18 cellular contexts compared by ENCODE assay signal in the genomic region with DNA sequence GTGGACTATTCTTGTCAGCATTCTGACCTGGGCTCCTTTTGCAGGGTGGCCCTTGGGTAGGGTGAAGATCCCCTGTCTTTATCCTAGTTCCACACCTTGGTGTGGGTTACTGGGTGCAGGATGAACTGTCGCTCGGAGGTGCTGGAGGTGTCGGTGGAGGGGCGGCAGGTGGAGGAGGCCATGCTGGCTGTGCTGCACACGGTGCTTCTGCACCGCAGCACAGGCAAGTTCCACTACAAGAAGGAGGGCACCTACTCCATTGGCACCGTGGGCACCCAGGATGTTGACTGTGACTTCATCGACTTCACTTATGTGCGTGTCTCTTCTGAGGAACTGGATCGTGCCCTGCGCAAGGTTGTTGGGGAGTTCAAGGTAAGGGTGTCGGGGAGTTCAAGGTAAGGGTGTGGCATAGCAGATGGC. TPM values are rescaled to one million over a fixed set of nuclear protein-coding genes. Genes with fewer than 3 reads are reported as not detected.
A peak's percentile ranks its signal among the peaks of the same experiment; 100 is the strongest.
DNase-seq lines count a peak whose midpoint lies in the region; ATAC-seq, FAIRE-seq and TF ChIP-seq lines count a peak whose summit lies in the region.
"Had no signal": no experiment of that assay in that cellular context is flagged by ENCODE, and none has a peak within 500 bp of the region (broad histone marks: within the 10 kb centered on the region; RNA-seq: fewer than 3 reads in every experiment).

No MANE protein-coding gene starts in this region.

- no peak for TF ChIP-seq EP300 in HepG2 (IDR thresholded peaks at IDR 0.05; ENCODE audit: low read depth in 2 of 2, low read length in 2 of 2)
- no peak for TF ChIP-seq EP300 in HepG2 (CRISPR knock-in tag; IDR thresholded peaks at IDR 0.05; ENCODE audit: borderline replicate concordance)

- no peak for FAIRE-seq in HepG2 (lab: Jason Lieb, UNC)
- FAIRE-seq: bronchial epithelial cell had no signal

- no peak for TF ChIP-seq CTCF in HepG2 (CRISPR knock-in tag; IDR thresholded peaks at IDR 0.05)
- TF ChIP-seq CTCF in right lobe of liver (IDR thresholded peaks at IDR 0.05): no peak
- TF ChIP-seq CTCF in glutamatergic neuron (IDR thresholded peaks at IDR 0.05; ENCODE audit: partially characterized antibody, unreplicated experiment): no peak
- no peak for TF ChIP-seq CTCF in thyroid gland (IDR thresholded peaks at IDR 0.05)
- no peak for TF ChIP-seq CTCF in colonic mucosa (IDR thresholded peaks at IDR 0.05)

- DNase-seq in HepG2 (ENCODE audit: low spot score) (no peak), right lobe of liver (no peak), T-cell (peak in 1 of 34 experiments; percentile 19), glutamatergic neuron (no peak), thyroid gland (no peak), colonic mucosa (no peak), H4 (ENCODE audit: low spot score) (no peak)
- DNase-seq: activated CD4-positive, alpha-beta T cell treated with anti-CD3 and anti-CD28 coated beads, Interleukin-2, amount 50 U/mL, for 4 hours; activated effector memory CD4-positive, alpha-beta T cell treated with Interleukin-2 at 50 U/mL for 16 hours; endodermal cell; foreskin keratinocyte; NCI-H1930; NCI-H526; occipital lobe; stimulated activated CD4-positive, alpha-beta T cell treated with anti-CD3 and anti-CD28 coated beads, Interleukin-12 subunit alpha, Interleukin-12 subunit beta, amount 100 ng/mL, for 4 hours had no signal

- H3K4me3 Mint-ChIP-seq in T-cell (peak overlapping the region in 1 of 3 donors; percentile 36), glutamatergic neuron (ENCODE audit: unreplicated experiment) (peak overlapping the region; percentile 74)
- H3K4me3 Mint-ChIP-seq: endodermal cell had no signal

- H3K4me1 Mint-ChIP-seq in T-cell (peaks cover 46 to 54% (median 47%) of the 10 kb centered on the region in 3 donors), glutamatergic neuron (ENCODE audit: low read depth, unreplicated experiment) (peaks cover 21% of the 10 kb centered on the region)

- H3K27me3 Mint-ChIP-seq in T-cell: no peaks in the 10 kb centered on the region
- peaks cover 2% of the 10 kb centered on the region for H3K27me3 Mint-ChIP-seq in glutamatergic neuron (ENCODE audit: unreplicated experiment)

- H3K36me3 ChIP-seq in HepG2 (replicated peaks in 1 of 2; ENCODE audit: control insufficient read depth in 1 of 2, insufficient read depth in 2 of 2, low read length in 2 of 2): peaks cover 22 to 58% of the 10 kb centered on the region in 2 experiments
- H3K36me3 ChIP-seq in right lobe of liver: peaks cover 0 to 36% (median 8%) of the 10 kb centered on the region in 4 donors
- H3K36me3 ChIP-seq in thyroid gland: peaks cover 17 to 20% of the 10 kb centered on the region in 2 donors
- peaks cover 5% of the 10 kb centered on the region for H3K36me3 ChIP-seq in colonic mucosa

- H3K79me2 ChIP-seq in HepG2 (ENCODE audit: insufficient read depth, low read length): peaks cover 51% of the 10 kb centered on the region

- POLR2A ChIA-PET in HepG2 (lab: Yijun Ruan, JAX) (interaction anchor here (1.8 kb wide), 1 partner anchor 48 kb away, joined by 3 read pairs; no protein-coding TSS in a partner anchor), T-cell (lab: Charles Lee) (no interaction called here)

- H3K9me3 ChIP-seq in HepG2 (ENCODE audit: low read length) (no peaks in the 10 kb centered on the region), right lobe of liver (no peaks in the 10 kb centered on the region), thyroid gland (no peaks in the 10 kb centered on the region), colonic mucosa (no peaks in the 10 kb centered on the region)

- no peak overlapping the region for H2AFZ ChIP-seq in HepG2 (ENCODE audit: low read length)

- H4K20me1 ChIP-seq in HepG2 (ENCODE audit: insufficient read depth, low read length): peaks cover 5% of the 10 kb centered on the region; the same call in 1 of the 2 replicates

- H3K4me3 ChIP-seq in HepG2 (replicated peaks in 1 of 3; ENCODE audit: insufficient read depth in 1 of 3, low read depth in 2 of 3, low read length in 3 of 3) (no peak overlapping the region), right lobe of liver (no peak overlapping the region), thyroid gland (replicated peaks in 1 of 3) (no peak overlapping the region), colonic mucosa (no peak overlapping the region)

- peaks cover 34% of the 10 kb centered on the region for H3K36me3 Mint-ChIP-seq in T-cell
- no peaks in the 10 kb centered on the region for H3K36me3 Mint-ChIP-seq in glutamatergic neuron (ENCODE audit: unreplicated experiment)

- H3K9ac ChIP-seq in HepG2 (ENCODE audit: insufficient read depth, low read depth, low read length): no peak overlapping the region
- no peak overlapping the region for H3K9ac ChIP-seq in colonic mucosa (ENCODE audit: low read depth in 2 of 2, low read length in 2 of 2)

- H3K27me3 ChIP-seq in HepG2 (ENCODE audit: control insufficient read depth in 1 of 2, insufficient read depth in 2 of 2, low read length in 2 of 2) (no peaks in the 10 kb centered on the region; a peak in 1 of 5 replicates), right lobe of liver (no peaks in the 10 kb centered on the region), thyroid gland (no peaks in the 10 kb centered on the region), colonic mucosa (no peaks in the 10 kb centered on the region)
- H3K27me3 ChIP-seq: foreskin keratinocyte had no signal

- no peaks in the 10 kb centered on the region for H3K9me3 Mint-ChIP-seq in T-cell
- H3K9me3 Mint-ChIP-seq in glutamatergic neuron (ENCODE audit: unreplicated experiment): peaks cover 4% of the 10 kb centered on the region

- intact Hi-C loops in HepG2 (cut with micrococcal nuclease; ENCODE audit: unreplicated experiment): no loop called here
- intact Hi-C loops in right lobe of liver (cut with DNase I): no loop called here
- intact Hi-C loops in thyroid gland (cut with DNase I): no loop called here
- intact Hi-C loops in colonic mucosa (cut with DNase I): no loop called here

- TF ChIP-seq RAD21 in HepG2 (CRISPR knock-in tag; IDR thresholded peaks at IDR 0.05): no peak

- H3K27ac ChIP-seq in HepG2 (ENCODE audit: extremely low read length, insufficient read depth, low read length) (no peak overlapping the region), right lobe of liver (no peak overlapping the region), thyroid gland (peak overlapping the region in 2 of 3 donors; percentile 45 to 83), colonic mucosa (no peak overlapping the region)
- H3K27ac ChIP-seq: foreskin keratinocyte had no signal

- in situ Hi-C loops in HepG2 (cut with HindIII; ENCODE audit: extremely low pct_ligation_motif_present, low pct_unique_long_range_greater_than_20kb): no loop called here

- ATAC-seq in HepG2 (no peak), right lobe of liver (no peak), T-cell (replicated peaks in 1 of 4) (no peak), GM21737 (IDR thresholded peaks at IDR 0.05; ENCODE audit: unreplicated experiment) (no peak)
- ATAC-seq: foreskin keratinocyte had no signal

- H3K4me1 ChIP-seq in HepG2 (ENCODE audit: insufficient read depth, low read length) (peaks cover 27% of the 10 kb centered on the region), right lobe of liver (peaks cover 0 to 24% (median 7%) of the 10 kb centered on the region in 4 donors), thyroid gland (peaks cover 33 to 45% of the 10 kb centered on the region in 2 donors), colonic mucosa (peaks cover 12% of the 10 kb centered on the region)

- CTCF ChIA-PET in HepG2 (lab: Yijun Ruan, JAX; ENCODE audit: low intra/inter-chr PET ratio, low total read pairs) (no interaction called here), T-cell (lab: Charles Lee) (interaction anchor here in 1 of 2 donors (5.7 to 8.7 kb wide), 2 partner anchors 41 to 49 kb away, joined by 37 to 116 read pairs; no protein-coding TSS in a partner anchor)

- 94% methylated on average over 6 of the region's 12 CpGs for WGBS in HepG2 (ENCODE audit: low lambda C conversion rate)
- WGBS in right lobe of liver (ENCODE audit: insufficient coverage, low coverage, low lambda C conversion rate, missing lambda C conversion rate): 66% methylated on average over 4 of the region's 12 CpGs
- WGBS in thyroid gland, 2 donors: 94 to 97% methylated on average over 12 of the region's 12 CpGs

- TF ChIP-seq POLR2A in HepG2 (IDR thresholded peaks at IDR 0.05; ENCODE audit: insufficient read depth in 1 of 2, low read depth in 2 of 2, low read length in 2 of 2): no peak
- no peak for TF ChIP-seq POLR2A in right lobe of liver (IDR thresholded peaks at IDR 0.05)
- TF ChIP-seq POLR2A in thyroid gland (IDR thresholded peaks at IDR 0.05): no peak

- BruUV-seq in HepG2 (replicated peaks; lab: Mats Ljungman, UMichigan): no TSS peak

- peak overlapping the region; percentile 50 to 58 for H3K27ac Mint-ChIP-seq in T-cell
- H3K27ac Mint-ChIP-seq in glutamatergic neuron (ENCODE audit: unreplicated experiment): peak overlapping the region; percentile 53
- H3K27ac Mint-ChIP-seq: endodermal cell had no signal

- H3K4me2 ChIP-seq in HepG2 (ENCODE audit: low read depth, low read length): no peak overlapping the region

RNA-seq across cellular contexts. Expression of gene ATG101, which starts 3.8 kb away (rescaled TPM):
- total RNA-seq in HepG2 (2016; rRNA removed; fragmentation: Illumina TruSeq; extraction: Trizol) (66.7 and 67.7 TPM in 2 replicates), right lobe of liver (10 to 100 TPM; 17.4 to 29.7 (median 21.0) TPM), T-cell (10 to 100 TPM; 24.8 to 30.3 (median 25.9) TPM), glutamatergic neuron (ENCODE audit: unreplicated experiment) (26.2 TPM), thyroid gland (10 to 100 TPM; 40.7 to 61.1 (median 48.0) TPM), colonic mucosa (10 to 100 TPM; 37.7 to 44.0 TPM)
- 24.9 and 31.4 TPM in 2 replicates for total RNA-seq in HepG2 (2016; cell fraction: cytosol; rRNA removed; fragmentation: Illumina TruSeq; extraction: Trizol; ENCODE audit: low read depth)
- total RNA-seq in HepG2 (2016; cell fraction: insoluble cytoplasmic fraction; rRNA removed; fragmentation: Illumina TruSeq; extraction: Trizol): 67.1 and 68.7 TPM in 2 replicates
- 38.8 and 52.9 TPM in 2 replicates for total RNA-seq in HepG2 (2016; cell fraction: membrane; rRNA removed; fragmentation: Illumina TruSeq; extraction: Trizol)
- total RNA-seq in HepG2 (2016; cell fraction: nucleus; rRNA removed; fragmentation: Illumina TruSeq; extraction: Trizol): 31.7 and 32.7 TPM in 2 replicates
- polyA plus RNA-seq in HepG2 (2011; rRNA removed): 58.2 and 60.2 TPM in 2 replicates
- polyA plus RNA-seq in HepG2 (2011; cell fraction: cytosol; rRNA removed): 84.5 and 95.4 TPM in 2 replicates
- polyA plus RNA-seq in HepG2 (2011; cell fraction: nucleus; rRNA removed): 55.3 and 57.9 TPM in 2 replicates
- polyA plus RNA-seq in HepG2 (2012): 27.2 and 33.1 TPM in 2 replicates
- polyA plus RNA-seq in HepG2 (2016; cell fraction: cytosol; fragmentation: Illumina TruSeq; extraction: Trizol; ENCODE audit: low read depth): 16.9 and 28.4 TPM in 2 replicates
- polyA plus RNA-seq in HepG2 (2016; cell fraction: insoluble cytoplasmic fraction; fragmentation: Illumina TruSeq; extraction: Trizol; ENCODE audit: low read depth): 57.3 and 61.7 TPM in 2 replicates
- polyA plus RNA-seq in HepG2 (2016; cell fraction: membrane; fragmentation: Illumina TruSeq; extraction: Trizol; ENCODE audit: low read depth): 24.0 and 35.4 TPM in 2 replicates
- polyA plus RNA-seq in HepG2 (2016; cell fraction: nucleus; fragmentation: Illumina TruSeq; extraction: Trizol; ENCODE audit: insufficient read depth, low read depth): 51.5 and 54.0 TPM in 2 replicates
- polyA minus RNA-seq in HepG2 (2011; rRNA and poly(A)+ RNA removed; ENCODE audit: low replicate concordance): 106 and 147 TPM in 2 replicates
- polyA minus RNA-seq in HepG2 (2011; cell fraction: cytosol; rRNA and poly(A)+ RNA removed): 15.6 and 16.2 TPM in 2 replicates
- 12.8 and 16.7 TPM in 2 replicates for polyA minus RNA-seq in HepG2 (2011; cell fraction: nucleus; rRNA and poly(A)+ RNA removed)
- total RNA-seq in H4 (2014; rRNA removed; shearing (Covaris generic)): 57.5 and 63.0 TPM in 2 replicates

RNA-seq across cellular contexts. Expression of gene SMIM41, which starts 6.0 kb away (rescaled TPM):
- total RNA-seq in HepG2 (2016; rRNA removed; fragmentation: Illumina TruSeq; extraction: Trizol): not detected in 2 replicates
- total RNA-seq in HepG2 (2016; cell fraction: cytosol; rRNA removed; fragmentation: Illumina TruSeq; extraction: Trizol; ENCODE audit: low read depth): not detected in 2 replicates
- not detected in 2 replicates for total RNA-seq in HepG2 (2016; cell fraction: insoluble cytoplasmic fraction; rRNA removed; fragmentation: Illumina TruSeq; extraction: Trizol)
- total RNA-seq in HepG2 (2016; cell fraction: membrane; rRNA removed; fragmentation: Illumina TruSeq; extraction: Trizol): not detected in 2 replicates
- not detected in 2 replicates for total RNA-seq in HepG2 (2016; cell fraction: nucleus; rRNA removed; fragmentation: Illumina TruSeq; extraction: Trizol)
- polyA plus RNA-seq in HepG2 (2011; rRNA removed): 0.07 TPM in 1 of 2 replicates, not detected in the other
- polyA plus RNA-seq in HepG2 (2011; cell fraction: cytosol; rRNA removed): not detected in 2 replicates
- not detected in 2 replicates for polyA plus RNA-seq in HepG2 (2011; cell fraction: nucleus; rRNA removed)
- not detected in 2 replicates for polyA plus RNA-seq in HepG2 (2012)
- polyA plus RNA-seq in HepG2 (2016; cell fraction: cytosol; fragmentation: Illumina TruSeq; extraction: Trizol; ENCODE audit: low read depth): not detected in 2 replicates
- not detected in 2 replicates for polyA plus RNA-seq in HepG2 (2016; cell fraction: insoluble cytoplasmic fraction; fragmentation: Illumina TruSeq; extraction: Trizol; ENCODE audit: low read depth)
- not detected in 2 replicates for polyA plus RNA-seq in HepG2 (2016; cell fraction: membrane; fragmentation: Illumina TruSeq; extraction: Trizol; ENCODE audit: low read depth)
- not detected in 2 replicates for polyA plus RNA-seq in HepG2 (2016; cell fraction: nucleus; fragmentation: Illumina TruSeq; extraction: Trizol; ENCODE audit: insufficient read depth, low read depth)
- polyA minus RNA-seq in HepG2 (2011; rRNA and poly(A)+ RNA removed; ENCODE audit: low replicate concordance): not detected in 2 replicates
- not detected in 2 replicates for polyA minus RNA-seq in HepG2 (2011; cell fraction: cytosol; rRNA and poly(A)+ RNA removed)
- 0.39 TPM in 1 of 2 replicates, not detected in the other for polyA minus RNA-seq in HepG2 (2011; cell fraction: nucleus; rRNA and poly(A)+ RNA removed)
- total RNA-seq in right lobe of liver: not detected
- total RNA-seq in T-cell: under 1 TPM in 1 of 5 donors, not detected in 4; 0.41 TPM
- total RNA-seq in glutamatergic neuron (ENCODE audit: unreplicated experiment): 0.88 TPM
- under 1 TPM in 1 of 4 donors, not detected in 3; 0.67 TPM for total RNA-seq in thyroid gland
- under 1 TPM; 0.30 to 0.58 TPM for total RNA-seq in colonic mucosa
- total RNA-seq in H4 (2014; rRNA removed; shearing (Covaris generic)): not detected in 2 replicates
- total RNA-seq: endodermal cell, foreskin keratinocyte, occipital lobe, temporal lobe had no signal
- polyA plus RNA-seq: foreskin keratinocyte had no signal

RNA-seq across cellular contexts. Expression of gene NR4A1, which starts 22.3 kb away (rescaled TPM):
- 4.6 and 5.7 TPM in 2 replicates for total RNA-seq in HepG2 (2016; rRNA removed; fragmentation: Illumina TruSeq; extraction: Trizol)
- total RNA-seq in HepG2 (2016; cell fraction: cytosol; rRNA removed; fragmentation: Illumina TruSeq; extraction: Trizol; ENCODE audit: low read depth): 8.4 and 9.3 TPM in 2 replicates
- total RNA-seq in HepG2 (2016; cell fraction: insoluble cytoplasmic fraction; rRNA removed; fragmentation: Illumina TruSeq; extraction: Trizol): 3.8 and 7.6 TPM in 2 replicates
- 5.8 and 6.3 TPM in 2 replicates for total RNA-seq in HepG2 (2016; cell fraction: membrane; rRNA removed; fragmentation: Illumina TruSeq; extraction: Trizol)
- 8.9 and 10.0 TPM in 2 replicates for total RNA-seq in HepG2 (2016; cell fraction: nucleus; rRNA removed; fragmentation: Illumina TruSeq; extraction: Trizol)
- polyA plus RNA-seq in HepG2 (2011; rRNA removed): 15.2 and 16.5 TPM in 2 replicates
- polyA plus RNA-seq in HepG2 (2011; cell fraction: cytosol; rRNA removed): 7.6 and 13.1 TPM in 2 replicates
- polyA plus RNA-seq in HepG2 (2011; cell fraction: nucleus; rRNA removed): 26.2 and 46.7 TPM in 2 replicates
- 6.4 and 16.5 TPM in 2 replicates for polyA plus RNA-seq in HepG2 (2012)
- polyA plus RNA-seq in HepG2 (2016; cell fraction: cytosol; fragmentation: Illumina TruSeq; extraction: Trizol; ENCODE audit: low read depth): 1.6 and 1.7 TPM in 2 replicates
- 5.3 and 8.6 TPM in 2 replicates for polyA plus RNA-seq in HepG2 (2016; cell fraction: insoluble cytoplasmic fraction; fragmentation: Illumina TruSeq; extraction: Trizol; ENCODE audit: low read depth)
- polyA plus RNA-seq in HepG2 (2016; cell fraction: membrane; fragmentation: Illumina TruSeq; extraction: Trizol; ENCODE audit: low read depth): 3.4 and 3.9 TPM in 2 replicates
- 22.7 TPM in 2 replicates for polyA plus RNA-seq in HepG2 (2016; cell fraction: nucleus; fragmentation: Illumina TruSeq; extraction: Trizol; ENCODE audit: insufficient read depth, low read depth)
- 28.6 and 56.6 TPM in 2 replicates for polyA minus RNA-seq in HepG2 (2011; rRNA and poly(A)+ RNA removed; ENCODE audit: low replicate concordance)
- 10.8 and 14.1 TPM in 2 replicates for polyA minus RNA-seq in HepG2 (2011; cell fraction: cytosol; rRNA and poly(A)+ RNA removed)
- 11.8 and 13.0 TPM in 2 replicates for polyA minus RNA-seq in HepG2 (2011; cell fraction: nucleus; rRNA and poly(A)+ RNA removed)
- 1 to 10 TPM; 5.0 to 8.8 (median 7.7) TPM for total RNA-seq in right lobe of liver
- 100 to 1,000 TPM in 1 of 5 donors, 10 to 100 TPM in 1, 1 to 10 TPM in 3; 5.9 to 103 (median 7.3) TPM for total RNA-seq in T-cell
- total RNA-seq in glutamatergic neuron (ENCODE audit: unreplicated experiment): 8.5 TPM
- total RNA-seq in thyroid gland: 100 to 1,000 TPM in 1 of 4 donors, 10 to 100 TPM in 3; 46.3 to 156 (median 83.5) TPM
- total RNA-seq in colonic mucosa: 10 to 100 TPM; 51.1 to 52.0 TPM
- total RNA-seq in H4 (2014; rRNA removed; shearing (Covaris generic)): 0.16 and 0.54 TPM in 2 replicates

Comparison
In these comparisons a context has a peak if more than half of its experiments do, and no peak if none do; other contexts are left out.
1. H3K27ac ChIP-seq: peak in thyroid gland (2 of 3); none in HepG2 (single experiment), right lobe of liver (0 of 3) and colonic mucosa (single experiment).